In genomic region chr17:68435876-68436842, GRCh38 we compare ENCODE assay signal across 1 cellular context.
TF ChIP-seq lines count a peak whose summit lies in the region.

No MANE protein-coding gene starts in this region.

TF ChIP-seq in HepG2, 621 proteins besides CTCF, POLR2A, EP300 and RAD21 (continued from another document and continues in another):
- TF ChIP-seq PATZ1 (CRISPR knock-in tag; IDR thresholded peaks at IDR 0.05) (0 out of 2 replicates have a peak, but pooled peaks have one; percentile 3), CCAR2 (optimal IDR thresholded peaks at IDR 0.05; ENCODE audit: low read depth, low read length) (peak; percentile 15), RNF219 (CRISPR knock-in tag; IDR thresholded peaks at IDR 0.05) (no peak), KDM1A (CRISPR knock-in tag; IDR thresholded peaks at IDR 0.05) (no peak), SMAD1 (CRISPR knock-in tag; IDR thresholded peaks at IDR 0.05; ENCODE audit: borderline replicate concordance, low read depth) (peak; percentile 74; the same call in 1 of the 2 replicates), FOXO4 (CRISPR knock-in tag; conservative IDR thresholded peaks at IDR 0.05) (no peak), ZNF280B (CRISPR knock-in tag; IDR thresholded peaks at IDR 0.05; ENCODE audit: borderline replicate concordance) (no peak), TP53 (CRISPR knock-in tag; conservative IDR thresholded peaks at IDR 0.05) (no peak), ZBTB49 (CRISPR knock-in tag; IDR thresholded peaks at IDR 0.05; ENCODE audit: borderline replicate concordance) (no peak), NBN (conservative IDR thresholded peaks at IDR 0.05) (no peak), NFAT5 (CRISPR knock-in tag; IDR thresholded peaks at IDR 0.05) (no peak), CREB1 (IDR thresholded peaks at IDR 0.05) (no peak), CREB1 (CRISPR knock-in tag; IDR thresholded peaks at IDR 0.05) (no peak), FUBP1 (CRISPR knock-in tag; IDR thresholded peaks at IDR 0.05; ENCODE audit: borderline replicate concordance) (no peak), KDM4B (CRISPR knock-in tag; IDR thresholded peaks at IDR 0.05) (0 out of 2 replicates have a peak, but pooled peaks have one; percentile 82), ZBTB21 (CRISPR knock-in tag; IDR thresholded peaks at IDR 0.05) (no peak), UBTF (CRISPR knock-in tag; IDR thresholded peaks at IDR 0.05) (peak; percentile 40; the same call in 1 of the 2 replicates), ZNF121 (CRISPR knock-in tag; IDR thresholded peaks at IDR 0.05) (no peak), ZBED4 (CRISPR knock-in tag; IDR thresholded peaks at IDR 0.05; ENCODE audit: borderline replicate concordance) (no peak), MEIS2 (CRISPR knock-in tag; IDR thresholded peaks at IDR 0.05) (no peak), CHD4 (IDR thresholded peaks at IDR 0.05; ENCODE audit: borderline replicate concordance, low read length) (no peak), CAMTA2 (CRISPR knock-in tag; IDR thresholded peaks at IDR 0.05; ENCODE audit: borderline replicate concordance) (no peak), MXD4 (CRISPR knock-in tag; IDR thresholded peaks at IDR 0.05) (0 out of 2 replicates have a peak, but pooled peaks have one; percentile 23), ZNF770 (CRISPR knock-in tag; IDR thresholded peaks at IDR 0.05) (no peak)
